ENCODE assay signal across 23 cellular contexts in genomic region chr21:27043377-27043776, GRCh38.
DNase-seq lines count a peak whose midpoint lies in the region; ATAC-seq, FAIRE-seq and TF ChIP-seq lines count a peak whose summit lies in the region.
"Had no signal": no experiment of that assay in that cellular context is flagged by ENCODE, and none has a peak within 500 bp of the region (broad histone marks: within the 10 kb centered on the region; RNA-seq: fewer than 3 reads in every experiment).

No MANE protein-coding gene starts in this region.

- H3K79me2 ChIP-seq in GM23338 (replicated peaks; ENCODE audit: insufficient read depth), result no peaks in the 10 kb centered on the region
- no peaks in the 10 kb centered on the region for H3K79me2 ChIP-seq in H1 (ENCODE audit: control insufficient read depth in 1 of 2, insufficient read depth in 2 of 2, low read length in 2 of 2)
- H3K79me2 ChIP-seq in neural progenitor cell (ENCODE audit: low read depth), result no peaks in the 10 kb centered on the region

- no peaks in the 10 kb centered on the region for H3K36me3 Mint-ChIP-seq in GM23338 (ENCODE audit: low read depth)
- H3K36me3 Mint-ChIP-seq in neural progenitor cell, result no peaks in the 10 kb centered on the region
- no peaks in the 10 kb centered on the region for H3K36me3 Mint-ChIP-seq in immature natural killer cell
- H3K36me3 Mint-ChIP-seq: CD4-positive, CD25-positive, alpha-beta regulatory T cell; CD8-positive, alpha-beta T cell had no signal

- peak; percentile 44 for ATAC-seq in GM23338
- ATAC-seq: CD8-positive, alpha-beta T cell; HCT116 had no signal

- H3K27ac Mint-ChIP-seq in GM23338, result no peak overlapping the region
- H3K27ac Mint-ChIP-seq in neural progenitor cell, result peak overlapping the region; percentile 32
- no peak overlapping the region for H3K27ac Mint-ChIP-seq in immature natural killer cell
- H3K27ac Mint-ChIP-seq: B cell; CD4-positive, CD25-positive, alpha-beta regulatory T cell; CD8-positive, alpha-beta T cell had no signal

- H3K23ac ChIP-seq in H1 (ENCODE audit: insufficient read length), result no peak overlapping the region

- FAIRE-seq in H1 (lab: Jason Lieb, UNC), result no peak
- FAIRE-seq: A204.1, GM12891, GM18507 had no signal

- H3K79me1 ChIP-seq in H1 (ENCODE audit: low read depth, low read length), result no peaks in the 10 kb centered on the region

- H2AFZ ChIP-seq in GM23338 (no peak overlapping the region), H1 (ENCODE audit: low read length) (no peak overlapping the region), neural progenitor cell (replicated peaks) (no peak overlapping the region)

- H3K4me2 ChIP-seq in GM23338 (no peak overlapping the region), H1 (ENCODE audit: insufficient read depth in 1 of 2, low read depth in 2 of 2, low read length in 2 of 2) (no peak overlapping the region), neural progenitor cell (no peak overlapping the region)
- H3K4me2 ChIP-seq: BLaER1 had no signal

- no peaks in the 10 kb centered on the region for H3K9me3 ChIP-seq in H1 (ENCODE audit: insufficient read depth in 2 of 2, low read depth in 1 of 2, low read length in 1 of 2)
- no peaks in the 10 kb centered on the region for H3K9me3 ChIP-seq in neural progenitor cell (ENCODE audit: low read depth)
- H3K9me3 ChIP-seq: BLaER1, Caco-2 had no signal

- no peaks in the 10 kb centered on the region for H3K9me3 Mint-ChIP-seq in GM23338
- no peaks in the 10 kb centered on the region for H3K9me3 Mint-ChIP-seq in neural progenitor cell
- peaks cover 0 to 7% (median 3%) of the 10 kb centered on the region in 6 donors for H3K9me3 Mint-ChIP-seq in immature natural killer cell

- H3K4me1 ChIP-seq in GM23338 (ENCODE audit: insufficient read depth) (no peaks in the 10 kb centered on the region), H1 (replicated peaks in 1 of 4; ENCODE audit: control insufficient read depth in 3 of 4, insufficient read depth in 4 of 4, low read length in 3 of 4) (0 out of 7 replicates have a peak, but pooled peaks cover 0 to 3% (median 0%) of the 10 kb centered on the region in 4 experiments), neural progenitor cell (peaks cover 15% of the 10 kb centered on the region)
- H3K4me1 ChIP-seq: BLaER1, Caco-2 had no signal

- CTCF ChIA-PET in H1 (lab: Charles Lee; ENCODE audit: partially characterized antibody), result interaction anchor here (1.1 kb wide), 1 partner anchor 20 kb away, joined by 3 read pairs; no protein-coding TSS in a partner anchor

- H3K4me3 Mint-ChIP-seq in GM23338 (no peak overlapping the region), neural progenitor cell (no peak overlapping the region), immature natural killer cell (no peak overlapping the region)
- H3K4me3 Mint-ChIP-seq: B cell; CD4-positive, CD25-positive, alpha-beta regulatory T cell; CD8-positive, alpha-beta T cell; H9 had no signal

- no peak overlapping the region for H3K4ac ChIP-seq in H1 (replicated peaks; ENCODE audit: insufficient read length, low read depth, low read length)

- no peak overlapping the region for H2AK5ac ChIP-seq in H1 (ENCODE audit: low read depth, low read length)

- no peak overlapping the region for H2BK120ac ChIP-seq in H1 (replicated peaks; ENCODE audit: low read depth, low read length)

- DNase-seq in DMS53 (lab: John Stamatoyannopoulos, UW) (peak; percentile 43), DMS53 treated with DMSO at 0.1 percent for 48 hours (lab: John Stamatoyannopoulos, UW; ENCODE audit: unreplicated experiment) (no peak), GM23338 (ENCODE audit: low spot score) (peak; percentile 32), H1 (ENCODE audit: low read depth in 1 of 2, low spot score in 2 of 2) (no peak), neural progenitor cell (ENCODE audit: low spot score) (no peak), immature natural killer cell (no peak), NCI-H446 (lab: John Stamatoyannopoulos, UW) (no peak)
- DNase-seq: Caco-2; CD4-positive, CD25-positive, alpha-beta regulatory T cell; CD8-positive, alpha-beta T cell; DMS153; DMS79 treated with DMSO at 0.1 percent for 48 hours; GF-D8; GOT3; H9 had no signal

- H3K9me2 ChIP-seq in GM23338 (ENCODE audit: insufficient read depth), result no peaks in the 10 kb centered on the region

- peaks cover 18% of the 10 kb centered on the region for H3K4me1 Mint-ChIP-seq in GM23338
- H3K4me1 Mint-ChIP-seq in neural progenitor cell, result peaks cover 18% of the 10 kb centered on the region
- H3K4me1 Mint-ChIP-seq in immature natural killer cell, result no peaks in the 10 kb centered on the region
- H3K4me1 Mint-ChIP-seq: B cell; CD4-positive, CD25-positive, alpha-beta regulatory T cell had no signal

- no peak for TF ChIP-seq POLR2A in H1 (IDR thresholded peaks at IDR 0.05; ENCODE audit: control extremely low read depth in 1 of 2, low read depth in 2 of 2, low read length in 2 of 2)

- no peak overlapping the region for H2BK15ac ChIP-seq in H1 (ENCODE audit: low read length)

- H4K20me1 ChIP-seq in GM23338 (replicated peaks; ENCODE audit: insufficient read depth), result no peaks in the 10 kb centered on the region
- H4K20me1 ChIP-seq in H1 (replicated peaks in 1 of 2; ENCODE audit: control insufficient read depth in 1 of 2, insufficient read depth in 2 of 2, low read length in 2 of 2), result no peaks in the 10 kb centered on the region
- no peaks in the 10 kb centered on the region for H4K20me1 ChIP-seq in neural progenitor cell (ENCODE audit: low read depth)
- H4K20me1 ChIP-seq: BLaER1 had no signal

- no peak overlapping the region for H3K14ac ChIP-seq in H1 (ENCODE audit: insufficient read length)

- H2BK12ac ChIP-seq in H1 (ENCODE audit: low read depth, low read length), result no peak overlapping the region

- H4K8ac ChIP-seq in H1 (ENCODE audit: extremely low read depth, insufficient read depth, low read length), result no peak overlapping the region

- H4K91ac ChIP-seq in H1 (replicated peaks; ENCODE audit: insufficient read length, low read length), result no peak overlapping the region

- H2BK5ac ChIP-seq in H1 (ENCODE audit: low read depth, low read length), result no peak overlapping the region

- no peaks in the 10 kb centered on the region; the same call in 1 of the 2 replicates for H3K23me2 ChIP-seq in H1 (ENCODE audit: low read depth, low read length)

- no peak for TF ChIP-seq RAD21 in H1 (IDR thresholded peaks at IDR 0.05 in 1 of 2, conservative IDR thresholded peaks at IDR 0.05 in 1 of 2; ENCODE audit: low read depth in 2 of 2, low read length in 2 of 2)

- 54% methylated on average over 1 of the region's 1 CpG; no CpG with 5 or more reads in 1 of the 2 experiments for WGBS in H1 (ENCODE audit: extremely low coverage in 1 of 2, insufficient coverage in 1 of 2, insufficient read length in 1 of 2, insufficient replicate concordance in 2 of 2, low coverage in 1 of 2, low lambda C conversion rate in 2 of 2, missing lambda C conversion rate in 1 of 2), 2 experiments

- TF ChIP-seq CTCF in GM23338 (conservative IDR thresholded peaks at IDR 0.05; ENCODE audit: low read depth in 2 of 2) (no peak), H1 (IDR thresholded peaks at IDR 0.05; ENCODE audit: control extremely low read depth in 1 of 3, insufficient read depth in 1 of 3, low read depth in 1 of 3, low read length in 3 of 3) (no peak), neural progenitor cell (IDR thresholded peaks at IDR 0.05) (no peak)

- no peaks in the 10 kb centered on the region for H3F3A ChIP-seq in GM23338 (replicated peaks; ENCODE audit: low read depth)
- peaks cover 13% of the 10 kb centered on the region for H3F3A ChIP-seq in neural progenitor cell (ENCODE audit: low read depth)

- no peak overlapping the region for H3K18ac ChIP-seq in H1 (ENCODE audit: extremely low read depth, low read length)

- H3K27me3 ChIP-seq in GM23338 (ENCODE audit: insufficient read depth) (no peaks in the 10 kb centered on the region), H1 (replicated peaks in 1 of 4; ENCODE audit: control insufficient read depth in 3 of 4, extremely low read depth in 1 of 4, insufficient read depth in 3 of 4, low read length in 3 of 4) (no peaks in the 10 kb centered on the region), neural progenitor cell (no peaks in the 10 kb centered on the region)
- H3K27me3 ChIP-seq: BLaER1 had no signal

- H3K56ac ChIP-seq in H1 (replicated peaks; ENCODE audit: insufficient read length, low read depth, low read length), result no peak overlapping the region

- peaks cover 2% of the 10 kb centered on the region for H3K27me3 Mint-ChIP-seq in GM23338 (ENCODE audit: insufficient read depth, low read depth, poor library complexity)
- H3K27me3 Mint-ChIP-seq in neural progenitor cell (ENCODE audit: insufficient read depth, low read depth), result peaks cover 3% of the 10 kb centered on the region
- H3K27me3 Mint-ChIP-seq in immature natural killer cell (ENCODE audit: low read depth in 3 of 3), result peaks cover 0 to 4% (median 3%) of the 10 kb centered on the region in 3 donors
- H3K27me3 Mint-ChIP-seq: B cell; CD4-positive, CD25-positive, alpha-beta regulatory T cell had no signal

- H3K9ac ChIP-seq in H1 (replicated peaks in 1 of 4; ENCODE audit: extremely low read depth in 1 of 4, low read depth in 3 of 4, low read length in 3 of 4) (no peak overlapping the region), neural progenitor cell (no peak overlapping the region)
- H3K9ac ChIP-seq: BLaER1 had no signal

- no peak overlapping the region for H2BK20ac ChIP-seq in H1 (ENCODE audit: low read length)

- no peak overlapping the region for H3K4me3 ChIP-seq in GM23338
- no peak overlapping the region for H3K4me3 ChIP-seq in H1 (ENCODE audit: extremely low read depth in 1 of 4, insufficient read depth in 2 of 4, low read depth in 3 of 4, low read length in 4 of 4)
- H3K4me3 ChIP-seq in neural progenitor cell, result no peak overlapping the region
- H3K4me3 ChIP-seq: BLaER1 had no signal

- no peak for TF ChIP-seq EP300 in H1 (IDR thresholded peaks at IDR 0.05; ENCODE audit: borderline replicate concordance in 1 of 2, low read depth in 2 of 2, low read length in 2 of 2)

- no peaks in the 10 kb centered on the region for H3K36me3 ChIP-seq in GM23338 (ENCODE audit: insufficient read depth)
- no peaks in the 10 kb centered on the region for H3K36me3 ChIP-seq in H1 (ENCODE audit: control insufficient read depth in 2 of 4, insufficient read depth in 4 of 4, low read length in 3 of 4)
- H3K36me3 ChIP-seq in neural progenitor cell, result no peaks in the 10 kb centered on the region
- H3K36me3 ChIP-seq: BLaER1 had no signal

- H3K27ac ChIP-seq in GM23338 (ENCODE audit: low read depth), result no peak overlapping the region
- no peak overlapping the region for H3K27ac ChIP-seq in H1 (ENCODE audit: low read depth, low read length)
- no peak overlapping the region for H3K27ac ChIP-seq in neural progenitor cell
- H3K27ac ChIP-seq: 22Rv1, BLaER1, C4-2B had no signal

- POLR2A ChIA-PET in H1 (lab: Charles Lee; ENCODE audit: partially characterized antibody), result no interaction called here

- no peak overlapping the region for H4K5ac ChIP-seq in H1 (ENCODE audit: insufficient read length, low read depth, low read length)

TF ChIP-seq in H1, 55 proteins besides CTCF, POLR2A, EP300 and RAD21:
- TF ChIP-seq SIX5 (IDR thresholded peaks at IDR 0.05; ENCODE audit: low read depth, low read length), result peak; percentile 54
- TF ChIP-seq HDAC2 (IDR thresholded peaks at IDR 0.05; ENCODE audit: borderline replicate concordance in 1 of 2, low read depth in 2 of 2, low read length in 2 of 2), result no peak
- TF ChIP-seq JUN (IDR thresholded peaks at IDR 0.05; ENCODE audit: low read depth, low read length), result no peak

Comparison
In these comparisons a context has a peak if more than half of its experiments do, and no peak if none do; other contexts are left out.
1. DNase-seq: peak in DMS53 (single experiment) and GM23338 (single experiment); none in DMS53 treated with DMSO at 0.1 percent for 48 hours (single experiment), H1 (0 of 2), neural progenitor cell (single experiment), immature natural killer cell (0 of 3) and NCI-H446 (0 of 2).